Comparison of ENCODE assay signal across 7 cellular contexts in the genomic region with DNA sequence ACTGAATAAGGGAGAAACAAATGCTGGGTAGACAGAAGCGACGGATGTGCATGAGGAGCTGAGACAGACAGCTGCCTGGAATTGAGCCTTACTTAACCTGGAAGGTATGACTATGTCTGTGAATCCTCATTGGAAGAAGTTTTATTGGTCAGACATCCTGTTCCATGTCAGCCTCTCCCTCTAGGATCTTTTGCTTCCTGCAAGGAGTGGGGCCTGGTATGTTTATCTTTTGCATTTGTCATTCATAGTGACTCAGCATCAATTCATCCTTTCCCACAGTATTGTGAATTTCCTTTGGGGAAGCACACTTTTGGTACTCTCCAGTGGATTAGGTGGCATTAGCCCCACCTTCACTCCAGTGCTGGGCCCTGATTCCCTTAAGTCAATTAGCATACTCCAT.
DNase-seq lines count a peak whose midpoint lies in the region; ATAC-seq and TF ChIP-seq lines count a peak whose summit lies in the region.
"Not testable (repeated sequence)": the region's sequence is repeated elsewhere in the genome, so short reads cannot be mapped to it uniquely, and the experiment has no call there.

No MANE protein-coding gene starts in this region.

- not testable (repeated sequence) for H4K20me1 ChIP-seq in HCT116 (ENCODE audit: insufficient read depth)

- peak; percentile 97 for DNase-seq in Caki2 (ENCODE audit: low read depth)
- DNase-seq in HCT116 (ENCODE audit: low read depth, low spot score), result peak; percentile 16
- peak; percentile 93 for DNase-seq in NCI-H460 (ENCODE audit: extremely low read depth, low read depth)
- DNase-seq in SW480 (ENCODE audit: low spot score), result peak; percentile 70
- peak; percentile 40 for DNase-seq in choroid plexus epithelial cell (ENCODE audit: low read depth)
- peak; percentile 2 for DNase-seq in fibroblast of the conjunctiva (ENCODE audit: low read depth)
- DNase-seq in lung microvascular endothelial cell (ENCODE audit: low read depth in 2 of 2), result peak; percentile 11 to 89

- not testable (repeated sequence) for TF ChIP-seq RAD21 in HCT116 (IDR thresholded peaks at IDR 0.05; ENCODE audit: low read depth)

- not testable (repeated sequence) for H3K27me3 ChIP-seq in HCT116 (ENCODE audit: insufficient read depth, low read length)

- not testable (repeated sequence) for H2AFZ ChIP-seq in HCT116 (ENCODE audit: low read depth, low read length, poor library complexity, severe bottlenecking)

- not testable (repeated sequence) for H3K9me2 ChIP-seq in HCT116 (ENCODE audit: insufficient read depth)

- not testable (repeated sequence) for H3K27ac ChIP-seq in HCT116 (ENCODE audit: low read depth, low read length)

- TF ChIP-seq CTCF in HCT116 (IDR thresholded peaks at IDR 0.05 in 2 of 3, conservative IDR thresholded peaks at IDR 0.05 in 1 of 3; ENCODE audit: borderline replicate concordance in 1 of 3, insufficient read depth in 1 of 3, low read depth in 2 of 3, low read length in 2 of 3); choroid plexus epithelial cell (conservative IDR thresholded peaks at IDR 0.05; ENCODE audit: low read depth, low read length): not testable (repeated sequence)

- CTCF ChIA-PET in HCT116 (lab: Charles Lee), result not testable (repeated sequence)

- not testable (repeated sequence) for TF ChIP-seq POLR2A in HCT116 (IDR thresholded peaks at IDR 0.05; ENCODE audit: borderline replicate concordance, extremely low read depth, insufficient read depth, insufficient read length)

- not testable (repeated sequence) for H3K4me2 ChIP-seq in HCT116 (ENCODE audit: low read length)

- RAD21 ChIA-PET in HCT116 (lab: Charles Lee; ENCODE audit: low non-redundant PET in 1 of 2, low total read pairs in 2 of 2, uncharacterized antibody in 2 of 2, unreplicated experiment in 2 of 2), result not testable (repeated sequence)

- H3K9me3 ChIP-seq in HCT116 (ENCODE audit: control insufficient read depth in 1 of 2, insufficient read depth in 1 of 2, low read depth in 1 of 2, low read length in 2 of 2), result not testable (repeated sequence)

- POLR2A ChIA-PET in HCT116 (lab: Charles Lee), result not testable (repeated sequence)

- in situ Hi-C loops in Caki2 (cut with HindIII; ENCODE audit: low pct_unique_long_range_greater_than_20kb, low sequenced_read_pairs), result not testable (repeated sequence)

- not testable (repeated sequence) for H3K4me1 ChIP-seq in HCT116 (ENCODE audit: control insufficient read depth in 1 of 2, insufficient read depth in 2 of 2, low read length in 2 of 2)

- peak; percentile 64 for ATAC-seq in HCT116

- intact Hi-C loops in HCT116 (cut with micrococcal nuclease), result not testable (repeated sequence)

- not testable (repeated sequence) for H3K36me3 ChIP-seq in HCT116 (ENCODE audit: control insufficient read depth in 1 of 2, insufficient read depth in 2 of 2, low read length in 2 of 2)

- H3K79me2 ChIP-seq in HCT116 (ENCODE audit: insufficient read depth, low read length), result not testable (repeated sequence)

- not testable (repeated sequence) for H3K9ac ChIP-seq in HCT116 (ENCODE audit: low read length)

- H3K4me3 ChIP-seq in HCT116 (replicated peaks in 1 of 2; ENCODE audit: low read depth in 1 of 2, low read length in 2 of 2); choroid plexus epithelial cell (ENCODE audit: low read depth, low read length): not testable (repeated sequence)

- BruUV-seq in HCT116 (replicated peaks; lab: Mats Ljungman, UMichigan), result not testable (repeated sequence)

Comparison
In these comparisons a context has a peak if more than half of its experiments do, and no peak if none do; other contexts are left out.
1. DNase-seq: peak in every context shown above with its lines; median percentile 97 in Caki2; 93 in NCI-H460; 70 in SW480; 50 in lung microvascular endothelial cell; 40 in choroid plexus epithelial cell; 16 in HCT116; 2 in fibroblast of the conjunctiva.